Comparison of ENCODE assay signal across 8 cellular contexts in the genomic region with DNA sequence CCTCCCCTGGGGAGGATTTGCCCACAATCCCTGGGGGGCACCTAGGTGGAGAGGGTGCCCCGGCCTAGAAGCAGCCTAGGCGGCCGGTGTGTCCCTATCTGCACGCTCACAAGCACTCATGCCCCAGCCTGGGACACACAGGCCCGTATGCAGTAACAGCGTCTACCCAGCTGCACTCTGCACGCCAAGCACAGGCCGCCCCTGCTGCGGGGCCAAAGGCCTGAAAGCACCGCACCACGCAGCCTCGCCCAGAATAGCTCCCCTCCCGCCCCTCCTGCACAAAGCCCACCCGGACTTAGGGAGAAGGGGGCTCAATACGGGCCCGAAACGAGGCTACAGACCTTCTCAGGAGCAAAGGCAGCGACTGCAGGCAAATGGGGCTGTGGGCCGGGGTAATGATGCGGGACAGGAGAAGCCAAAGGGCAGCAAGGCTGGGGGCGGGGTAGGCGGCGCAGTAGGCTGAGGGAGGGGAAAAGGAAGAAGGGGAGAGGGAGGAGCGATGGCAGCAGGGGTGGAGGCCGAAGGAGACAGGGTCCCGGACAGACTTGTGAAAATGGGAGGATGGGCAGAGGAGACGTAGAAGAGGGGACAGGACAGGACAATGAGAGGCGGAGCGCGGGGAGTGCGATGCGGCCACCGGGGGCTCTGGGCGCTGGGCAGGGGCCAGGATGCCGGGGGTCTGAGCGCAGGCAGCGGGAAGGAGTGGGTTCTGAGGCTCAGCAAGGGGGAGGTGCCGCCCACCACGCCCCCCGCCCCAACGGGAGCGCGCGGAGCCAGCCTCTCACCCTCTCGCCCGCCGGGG. TPM values are rescaled to one million over a fixed set of nuclear protein-coding genes. Genes with fewer than 3 reads are reported as not detected.
A peak's percentile ranks its signal among the peaks of the same experiment; 100 is the strongest.
DNase-seq lines count a peak whose midpoint lies in the region; ATAC-seq and TF ChIP-seq lines count a peak whose summit lies in the region.

No MANE protein-coding gene starts in this region.

- H3K27ac ChIP-seq in duodenal mucosa (ENCODE audit: low read depth, low read length) (no peak overlapping the region), mesendoderm (ENCODE audit: low read depth, low read length) (no peak overlapping the region), transverse colon (peak overlapping the region; percentile 37 to 78 (median 66))

- no peak for TF ChIP-seq CTCF in transverse colon (IDR thresholded peaks at IDR 0.05)

- no peak overlapping the region for H4K5ac ChIP-seq in mesendoderm (ENCODE audit: low read length)

- peak overlapping the region; percentile 95 for H3K4me2 ChIP-seq in mesendoderm (ENCODE audit: low read length)

- H3K27ac Mint-ChIP-seq in activated CD4-positive, alpha-beta T cell treated with anti-CD3 and anti-CD28 coated beads for 36 hours = no peak overlapping the region

- CTCF ChIA-PET in activated CD4-positive, alpha-beta T cell treated with anti-CD3 and anti-CD28 coated beads for 36 hours (lab: Charles Lee) = no interaction called here

- H3K4me1 ChIP-seq in duodenal mucosa (ENCODE audit: control insufficient read depth in 1 of 2, insufficient read depth in 2 of 2, low read length in 2 of 2) = peaks cover 19 to 26% of the 10 kb centered on the region in 2 donors
- peaks cover 3% of the 10 kb centered on the region for H3K4me1 ChIP-seq in mesendoderm (ENCODE audit: control insufficient read depth, low read depth, low read length)
- H3K4me1 ChIP-seq in transverse colon = peaks cover 3 to 21% (median 16%) of the 10 kb centered on the region in 4 donors

- no peaks in the 10 kb centered on the region for H3K9me3 Mint-ChIP-seq in activated CD4-positive, alpha-beta T cell treated with anti-CD3 and anti-CD28 coated beads for 36 hours (ENCODE audit: low read depth)

- TF ChIP-seq POLR2A in transverse colon (IDR thresholded peaks at IDR 0.05) = peak; percentile 46

- H3K79me1 ChIP-seq in mesendoderm (ENCODE audit: low read length) = no peaks in the 10 kb centered on the region

- no peak overlapping the region for H2AK5ac ChIP-seq in mesendoderm (ENCODE audit: low read length)

- H3K4me1 Mint-ChIP-seq in activated CD4-positive, alpha-beta T cell treated with anti-CD3 and anti-CD28 coated beads for 36 hours = peaks cover 6% of the 10 kb centered on the region

- peak overlapping the region; percentile 13 for H3K18ac ChIP-seq in mesendoderm (ENCODE audit: low read length)

- H3K27me3 Mint-ChIP-seq in activated CD4-positive, alpha-beta T cell treated with anti-CD3 and anti-CD28 coated beads for 36 hours = peaks cover 6% of the 10 kb centered on the region

- H3K4me3 ChIP-seq in duodenal mucosa (ENCODE audit: low read depth in 1 of 2, low read length in 2 of 2) (peak overlapping the region; percentile 60 to 74), mesendoderm (ENCODE audit: low read length) (peak overlapping the region; percentile 63), transverse colon (peak overlapping the region; percentile 48 to 61 (median 51))

- DNase-seq in activated CD4-positive, alpha-beta T cell treated with anti-CD3 and anti-CD28 coated beads for 36 hours = no peak
- DNase-seq in activated CD4-positive, alpha-beta T cell treated with anti-CD3 and anti-CD28 coated beads for 1 hour = no peak
- peak; percentile 91 for DNase-seq in mesendoderm
- DNase-seq in transverse colon = peak; percentile 55
- no peak for DNase-seq in SKM-1 treated with dmso at 0.1 percent for 144 hours (lab: John Stamatoyannopoulos, UW; ENCODE audit: unreplicated experiment)

- H3K4ac ChIP-seq in mesendoderm (ENCODE audit: low read depth, low read length) = peak overlapping the region; percentile 1

- H3K4me3 Mint-ChIP-seq in activated CD4-positive, alpha-beta T cell treated with anti-CD3 and anti-CD28 coated beads for 36 hours = peak overlapping the region; percentile 36

- no peaks in the 10 kb centered on the region for H3K9me3 ChIP-seq in duodenal mucosa (ENCODE audit: control insufficient read depth in 1 of 2, low read length in 2 of 2)
- no peaks in the 10 kb centered on the region for H3K9me3 ChIP-seq in transverse colon

- H3K23ac ChIP-seq in mesendoderm (ENCODE audit: low read length) = peak overlapping the region; percentile 30

- H2BK5ac ChIP-seq in mesendoderm (ENCODE audit: low read length) = no peak overlapping the region

- ATAC-seq in activated CD4-positive, alpha-beta T cell treated with anti-CD3 and anti-CD28 coated beads for 36 hours = no peak
- ATAC-seq in GM21619 (IDR thresholded peaks at IDR 0.05; ENCODE audit: unreplicated experiment) (no peak), GM18907 (IDR thresholded peaks at IDR 0.05; ENCODE audit: unreplicated experiment) (no peak)

- H3K36me3 ChIP-seq in duodenal mucosa (ENCODE audit: control insufficient read depth in 1 of 2, insufficient read depth in 2 of 2, low read length in 2 of 2) (peaks cover 0 to 8% of the 10 kb centered on the region in 2 donors), mesendoderm (ENCODE audit: control insufficient read depth, insufficient read depth, low read length) (no peaks in the 10 kb centered on the region), transverse colon (no peaks in the 10 kb centered on the region)

- no peak overlapping the region for H2BK15ac ChIP-seq in mesendoderm (replicated peaks; ENCODE audit: low read depth)

- TF ChIP-seq EP300 in transverse colon (IDR thresholded peaks at IDR 0.05; ENCODE audit: low read depth) = no peak

- H3K27me3 ChIP-seq in duodenal mucosa (ENCODE audit: control insufficient read depth in 1 of 2, insufficient read depth in 2 of 2, low read length in 2 of 2) (peaks cover 33 to 43% of the 10 kb centered on the region in 2 donors), mesendoderm (ENCODE audit: insufficient read depth, low read length, poor library complexity) (no peaks in the 10 kb centered on the region), transverse colon (peaks cover 44% of the 10 kb centered on the region)

- peak overlapping the region; percentile 94 for H3K56ac ChIP-seq in mesendoderm (ENCODE audit: low read length)

- intact Hi-C loops in activated CD4-positive, alpha-beta T cell treated with anti-CD3 and anti-CD28 coated beads for 36 hours (cut with DNase I, micrococcal nuclease) = no loop called here
- intact Hi-C loops in transverse colon (cut with DNase I; ENCODE audit: low total_unique reads) = no loop called here

- no CpG with 5 or more reads among the region's 47 CpGs for WGBS in mesendoderm (ENCODE audit: extremely low coverage, insufficient coverage, low lambda C conversion rate)
- WGBS in transverse colon (ENCODE audit: low coverage in 1 of 2), 2 donors = 5 to 23% methylated on average over 19 to 47 of the region's 47 CpGs

- in situ Hi-C loops in transverse colon (cut with MboI; ENCODE audit: low pct_ligation_motif_present in 1 of 4, low pct_unique_long_range_greater_than_20kb in 1 of 4, low sequenced_read_pairs in 3 of 4) = no loop called here

- POLR2A ChIA-PET in activated CD4-positive, alpha-beta T cell treated with anti-CD3 and anti-CD28 coated beads for 36 hours (lab: Charles Lee) = interaction anchor here (0.6 kb wide), 1 partner anchor 288 kb away, joined by 3 read pairs; no protein-coding TSS in a partner anchor

- H2BK120ac ChIP-seq in mesendoderm (ENCODE audit: low read depth, low read length) = no peak overlapping the region

- H3K9ac ChIP-seq in duodenal mucosa (ENCODE audit: low read depth in 1 of 2, low read length in 2 of 2) = peak overlapping the region; percentile 46 to 53
- H3K9ac ChIP-seq in mesendoderm (ENCODE audit: low read length) = peak overlapping the region; percentile 70

- H3K36me3 Mint-ChIP-seq in activated CD4-positive, alpha-beta T cell treated with anti-CD3 and anti-CD28 coated beads for 36 hours (ENCODE audit: low read depth) = no peaks in the 10 kb centered on the region

- no peak overlapping the region for H4K8ac ChIP-seq in mesendoderm (ENCODE audit: low read depth, low read length)

- no peaks in the 10 kb centered on the region for H3K79me2 ChIP-seq in mesendoderm (ENCODE audit: control insufficient read depth, insufficient read depth, low read length)

RNA-seq across cellular contexts. Expression of gene GPRIN2, which starts 0.5 kb away (rescaled TPM):
- not detected for total RNA-seq in activated CD4-positive, alpha-beta T cell treated with anti-CD3 and anti-CD28 coated beads for 36 hours
- polyA plus RNA-seq in mesendoderm (2013, experiment 1 of 2) = 3.0 TPM
- 3.0 TPM for polyA plus RNA-seq in mesendoderm (2013, experiment 2 of 2)
- 10 to 100 TPM; 31.3 to 97.3 (median 53.1) TPM for total RNA-seq in transverse colon

RNA-seq across cellular contexts. Expression of gene SYT15, which starts 23.0 kb away (rescaled TPM):
- total RNA-seq in activated CD4-positive, alpha-beta T cell treated with anti-CD3 and anti-CD28 coated beads for 36 hours = under 1 TPM; 0.91 to 0.93 TPM
- polyA plus RNA-seq in mesendoderm (2013, experiment 1 of 2) = 0.48 TPM
- 0.88 TPM for polyA plus RNA-seq in mesendoderm (2013, experiment 2 of 2)
- under 1 TPM; 0.32 to 0.80 (median 0.39) TPM for total RNA-seq in transverse colon

Comparison
In these comparisons a context has a peak if more than half of its experiments do, and no peak if none do; other contexts are left out.
1. DNase-seq: peak in mesendoderm (single experiment) and transverse colon (single experiment); none in activated CD4-positive, alpha-beta T cell treated with anti-CD3 and anti-CD28 coated beads for 36 hours (single experiment), activated CD4-positive, alpha-beta T cell treated with anti-CD3 and anti-CD28 coated beads for 1 hour (single experiment) and SKM-1 treated with dmso at 0.1 percent for 144 hours (single experiment).
2. H3K27ac ChIP-seq: peak in transverse colon (4 of 4); none in duodenal mucosa (single experiment) and mesendoderm (single experiment).
3. RNA of gene GPRIN2, which starts 0.5 kb away (total RNA-seq): 31.3 to 97.3 TPM in transverse colon; not detected in activated CD4-positive, alpha-beta T cell treated with anti-CD3 and anti-CD28 coated beads for 36 hours; every median in the first group is over 10 times any median in the second.
4. Peak in every context shown above with its lines, with median percentiles within 50 percentile points of each other: H3K4me3 ChIP-seq.